14 cellular contexts compared by ENCODE assay signal in the genomic region with DNA sequence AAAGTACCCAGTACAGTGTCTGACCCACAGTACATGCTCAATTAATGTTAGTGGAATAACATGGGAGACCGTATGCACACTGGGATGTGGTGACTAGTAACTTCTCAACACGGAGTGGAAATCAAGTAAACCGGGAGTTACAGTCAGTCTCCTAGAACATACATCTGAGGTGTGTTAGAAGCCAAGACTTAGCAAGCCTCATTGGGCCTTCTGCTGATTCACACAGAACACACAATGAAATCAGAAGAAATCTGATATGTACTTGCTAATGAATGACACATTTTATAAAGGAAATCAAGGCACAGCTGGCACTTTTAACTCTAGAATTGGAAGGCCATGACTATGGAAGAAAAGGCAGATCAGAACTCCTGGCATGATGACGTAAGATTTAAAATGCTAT. TPM values are rescaled to one million over a fixed set of nuclear protein-coding genes. Genes with fewer than 3 reads are reported as not detected.
DNase-seq lines count a peak whose midpoint lies in the region; ATAC-seq and TF ChIP-seq lines count a peak whose summit lies in the region.
"Had no signal": no experiment of that assay in that cellular context is flagged by ENCODE, and none has a peak within 500 bp of the region (broad histone marks: within the 10 kb centered on the region; RNA-seq: fewer than 3 reads in every experiment).

No MANE protein-coding gene starts in this region.

- WGBS in body of pancreas, 2 donors = 44 to 63% methylated on average over 1 to 4 of the region's 4 CpGs

- no peak overlapping the region for H2AFZ ChIP-seq in ACC112 (ENCODE audit: low read length, unreplicated experiment)

- H3K27ac Mint-ChIP-seq in nephron = peak overlapping the region in 2 of 3 experiments; percentile 66 to 85

- no peak for TF ChIP-seq POLR2A in body of pancreas (IDR thresholded peaks at IDR 0.05)

- H3K36me3 Mint-ChIP-seq in nephron (ENCODE audit: low read depth) = peaks cover 56% of the 10 kb centered on the region

- H3K27ac ChIP-seq in ACC112 (ENCODE audit: low read depth, low read length) (peak overlapping the region; percentile 39; the same call in 1 of the 2 replicates), body of pancreas (peak overlapping the region; percentile 16 to 74 (median 64)), colonic mucosa (no peak overlapping the region)

- peaks cover 35% of the 10 kb centered on the region for H3K4me1 Mint-ChIP-seq in nephron

- no peak overlapping the region for H3K4me3 ChIP-seq in ACC112 (ENCODE audit: low read depth, low read length)
- H3K4me3 ChIP-seq in body of pancreas = no peak overlapping the region
- H3K4me3 ChIP-seq in colonic mucosa = no peak overlapping the region
- H3K4me3 ChIP-seq: adrenal gland had no signal

- H3K36me3 ChIP-seq in ACC112 (ENCODE audit: insufficient read depth, low read length) = peaks cover 12% of the 10 kb centered on the region; the same call in 1 of the 2 replicates
- no peaks in the 10 kb centered on the region for H3K36me3 ChIP-seq in body of pancreas (replicated peaks in 1 of 2; ENCODE audit: insufficient read depth in 1 of 2, low read depth in 2 of 2)
- peaks cover 5% of the 10 kb centered on the region for H3K36me3 ChIP-seq in colonic mucosa

- TF ChIP-seq CTCF in body of pancreas (IDR thresholded peaks at IDR 0.05) = no peak
- TF ChIP-seq CTCF in nephron (IDR thresholded peaks at IDR 0.05; ENCODE audit: unreplicated experiment in 3 of 3) = no peak
- TF ChIP-seq CTCF in colonic mucosa (IDR thresholded peaks at IDR 0.05) = no peak

- no peaks in the 10 kb centered on the region for H3K27me3 Mint-ChIP-seq in nephron (ENCODE audit: low read depth)

- no peak for ATAC-seq in body of pancreas
- ATAC-seq in GM19023 (IDR thresholded peaks at IDR 0.05; ENCODE audit: unreplicated experiment) = no peak
- ATAC-seq: HepG2; stimulated activated naive CD8-positive, alpha-beta T cell treated with anti-CD3 and anti-CD28 coated beads, Interleukin-15, Interleukin-2, amounts not matched to agents 100 U/mL and 50 U/mL, for 24 hours had no signal

- peaks cover 17% of the 10 kb centered on the region for H3K9me3 Mint-ChIP-seq in nephron

- H3K27me3 ChIP-seq in ACC112 (ENCODE audit: insufficient read depth, low read length) = no peaks in the 10 kb centered on the region
- no peaks in the 10 kb centered on the region for H3K27me3 ChIP-seq in body of pancreas
- no peaks in the 10 kb centered on the region for H3K27me3 ChIP-seq in colonic mucosa
- H3K27me3 ChIP-seq: adrenal gland had no signal

- peaks cover 34% of the 10 kb centered on the region for H3K79me2 ChIP-seq in ACC112 (ENCODE audit: control insufficient read depth, insufficient read depth, low read length, unreplicated experiment)

- H3K4me3 Mint-ChIP-seq in nephron = no peak overlapping the region

- H3K9ac ChIP-seq in colonic mucosa (ENCODE audit: low read depth in 2 of 2, low read length in 2 of 2) = no peak overlapping the region

- peaks cover 33% of the 10 kb centered on the region for H3K4me1 ChIP-seq in ACC112 (ENCODE audit: control insufficient read depth, insufficient read depth, low read length, unreplicated experiment)
- peaks cover 19% of the 10 kb centered on the region for H3K4me1 ChIP-seq in body of pancreas
- H3K4me1 ChIP-seq in colonic mucosa = no peaks in the 10 kb centered on the region

- H3K9me3 ChIP-seq in body of pancreas (no peaks in the 10 kb centered on the region), colonic mucosa (no peaks in the 10 kb centered on the region)
- H3K9me3 ChIP-seq: adrenal gland had no signal

- intact Hi-C loops in body of pancreas (cut with DNase I) = no loop called here
- intact Hi-C loops in colonic mucosa (cut with DNase I) = no loop called here

- peak; percentile 32 for DNase-seq in DMS79 (lab: John Stamatoyannopoulos, UW)
- DNase-seq in body of pancreas = no peak
- DNase-seq in NCI-H2081 treated with DMSO at 0.1 percent for 48 hours (lab: John Stamatoyannopoulos, UW) = no peak
- no peak for DNase-seq in activated CD4-positive, alpha-beta T cell treated with anti-CD3 and anti-CD28 coated beads, Interleukin-2, amount 50 U/mL, for 1 hour
- DNase-seq in colonic mucosa = no peak
- DNase-seq: C1 segment of cervical spinal cord; NCI-H774; retina; stimulated activated naive CD8-positive, alpha-beta T cell treated with anti-CD3 and anti-CD28 coated beads, Interleukin-15, Interleukin-2, amounts not matched to agents 100 U/mL and 50 U/mL, for 24 hours had no signal

RNA-seq across cellular contexts. Expression of a gene that starts 13.0 kb away (rescaled TPM):
- total RNA-seq in body of pancreas (10 to 100 TPM; 14.5 to 28.5 TPM), colonic mucosa (10 to 100 TPM; 20.4 to 20.9 TPM)

RNA-seq across cellular contexts. Expression of a gene that starts 13.2 kb away (rescaled TPM):
- 10 to 100 TPM; 27.5 to 36.6 TPM for total RNA-seq in body of pancreas
- total RNA-seq in colonic mucosa = 10 to 100 TPM; 29.9 to 35.5 TPM

RNA-seq across cellular contexts. Expression of a gene that starts 32.4 kb away (rescaled TPM):
- total RNA-seq in body of pancreas (10 to 100 TPM; 14.3 to 15.5 TPM), colonic mucosa (10 to 100 TPM; 23.0 to 67.1 TPM)
